In genomic region chr6:137163732-137164318, GRCh38 we compare ENCODE assay signal across 31 cellular contexts. TPM values are rescaled to one million over a fixed set of nuclear protein-coding genes. Genes with fewer than 3 reads are reported as not detected.
"Had no signal": no experiment of that assay in that cellular context is flagged by ENCODE, and none has a peak within 500 bp of the region (broad histone marks: within the 10 kb centered on the region; RNA-seq: fewer than 3 reads in every experiment).

No MANE protein-coding gene starts in this region.

- H3K9me3 ChIP-seq: gastroesophageal sphincter, ovary, right lobe of liver, upper lobe of right lung had no signal

- H3K4me1 ChIP-seq: gastroesophageal sphincter, right lobe of liver had no signal

- ATAC-seq: activated CD4-positive, CD25-positive, alpha-beta regulatory T cell treated with anti-CD3 and anti-CD28 coated beads, Interleukin-2, amount 50 U/mL, for 24 hours; activated CD8-positive, alpha-beta memory T cell treated with anti-CD3 and anti-CD28 coated beads, Interleukin-2, amount 10 ng/mL, durations not matched to agents 7 days and 5 days; activated naive CD8-positive, alpha-beta T cell treated with anti-CD3 and anti-CD28 coated beads, Interleukin-2, amount 50 U/mL, for 24 hours; gastroesophageal sphincter; left cardiac atrium; left ventricle myocardium superior; upper lobe of right lung had no signal

- H3K27ac Mint-ChIP-seq: activated CD4-positive, alpha-beta memory T cell treated with anti-CD3 and anti-CD28 coated beads, Interleukin-2, amount 10 ng/mL, durations not matched to agents 7 days and 5 days; activated CD8-positive, alpha-beta memory T cell treated with anti-CD3 and anti-CD28 coated beads, Interleukin-2, amount 10 ng/mL, durations not matched to agents 7 days and 5 days; activated naive CD4-positive, alpha-beta T cell treated with anti-CD3 and anti-CD28 coated beads, Interleukin-2, amount 50 U/mL, for 24 hours; activated naive CD8-positive, alpha-beta T cell treated with anti-CD3 and anti-CD28 coated beads, Interleukin-2, amount 50 U/mL, for 24 hours; activated T-helper 2 cell treated with anti-CD3 and anti-CD28 coated beads, Interferon-gamma antibody, Interleukin-2, Interleukin-4, amounts not matched to agents 10 μg/mL and 5 μg/mL and 100 μg/mL, durations not matched to agents 14 hours and 24 hours and 36 hours; progenitor cell of endocrine pancreas; stimulated activated naive CD8-positive, alpha-beta T cell treated with anti-CD3 and anti-CD28 coated beads, Interleukin-15, Interleukin-2, amounts not matched to agents 100 ng/mL and 50 ng/mL, for 24 hours had no signal

- H3K4me3 ChIP-seq: gastroesophageal sphincter, ovary, right lobe of liver, upper lobe of right lung had no signal

- H3K27ac ChIP-seq: gastroesophageal sphincter, ovary, right lobe of liver, upper lobe of right lung, WERI-Rb-1 had no signal

- DNase-seq: activated CD4-positive, alpha-beta memory T cell treated with anti-CD3 and anti-CD28 coated beads, Interleukin-2, amount 10 ng/mL, durations not matched to agents 7 days and 5 days; activated CD4-positive, alpha-beta T cell treated with anti-CD3 and anti-CD28 coated beads for 48 hours; activated CD8-positive, alpha-beta memory T cell treated with anti-CD3 and anti-CD28 coated beads, Interleukin-2, amount 10 ng/mL, durations not matched to agents 7 days and 5 days; activated naive CD8-positive, alpha-beta T cell treated with anti-CD3 and anti-CD28 coated beads, Interleukin-2, amount 50 U/mL, for 24 hours; activated T-cell treated with anti-CD3 and anti-CD28 coated beads, Interleukin-2, amount 50 U/mL, for 48 hours; effector CD8-positive, alpha-beta T cell; head of caudate nucleus; hippocampal formation; left cardiac atrium; left ventricle myocardium superior; ovary; right lobe of liver; stimulated activated CD4-positive, alpha-beta T cell treated with anti-CD3 and anti-CD28 coated beads, Interleukin-2, amount 100 ng/mL, for 48 hours; substantia nigra; T-helper 9 cell; upper lobe of right lung; WERI-Rb-1 had no signal

- H3K36me3 ChIP-seq: gastroesophageal sphincter, ovary, right lobe of liver, upper lobe of right lung, WERI-Rb-1 had no signal

- H3K27me3 ChIP-seq: gastroesophageal sphincter, ovary, right lobe of liver, upper lobe of right lung had no signal

- H3K4me3 Mint-ChIP-seq: activated CD4-positive, alpha-beta memory T cell treated with anti-CD3 and anti-CD28 coated beads, Interleukin-2, amount 10 ng/mL, durations not matched to agents 7 days and 5 days; activated CD8-positive, alpha-beta memory T cell treated with anti-CD3 and anti-CD28 coated beads, Interleukin-2, amount 10 ng/mL, durations not matched to agents 7 days and 5 days; activated naive CD4-positive, alpha-beta T cell treated with anti-CD3 and anti-CD28 coated beads, Interleukin-2, amount 50 U/mL, for 24 hours; activated naive CD8-positive, alpha-beta T cell treated with anti-CD3 and anti-CD28 coated beads, Interleukin-2, amount 50 U/mL, for 24 hours; stimulated activated naive CD8-positive, alpha-beta T cell treated with anti-CD3 and anti-CD28 coated beads, Interleukin-15, Interleukin-2, amounts not matched to agents 100 ng/mL and 50 ng/mL, for 24 hours had no signal

RNA-seq across cellular contexts. Expression of gene IL22RA2, which starts 9.6 kb away (rescaled TPM):
- total RNA-seq: activated CD4-positive, alpha-beta memory T cell treated with anti-CD3 and anti-CD28 coated beads, Interleukin-2, amount 10 ng/mL, durations not matched to agents 7 days and 5 days; activated CD8-positive, alpha-beta memory T cell treated with anti-CD3 and anti-CD28 coated beads, Interleukin-2, amount 10 ng/mL, durations not matched to agents 7 days and 5 days; activated T-helper 2 cell treated with anti-CD3 and anti-CD28 coated beads, Interferon-gamma antibody, Interleukin-2, Interleukin-4, amounts not matched to agents 10 μg/mL and 5 μg/mL and 100 μg/mL, durations not matched to agents 14 hours and 24 hours and 36 hours; dermis microvascular lymphatic vessel endothelial cell; endothelial cell of umbilical vein; fibroblast of lung; fibroblast of villous mesenchyme; gastroesophageal sphincter; left cardiac atrium; left ventricle myocardium superior; lung microvascular endothelial cell; mucosa of gallbladder; ovary; progenitor cell of endocrine pancreas; renal cortical epithelial cell; right lobe of liver; skeletal muscle tissue; upper lobe of right lung had no signal
